In the genomic region with DNA sequence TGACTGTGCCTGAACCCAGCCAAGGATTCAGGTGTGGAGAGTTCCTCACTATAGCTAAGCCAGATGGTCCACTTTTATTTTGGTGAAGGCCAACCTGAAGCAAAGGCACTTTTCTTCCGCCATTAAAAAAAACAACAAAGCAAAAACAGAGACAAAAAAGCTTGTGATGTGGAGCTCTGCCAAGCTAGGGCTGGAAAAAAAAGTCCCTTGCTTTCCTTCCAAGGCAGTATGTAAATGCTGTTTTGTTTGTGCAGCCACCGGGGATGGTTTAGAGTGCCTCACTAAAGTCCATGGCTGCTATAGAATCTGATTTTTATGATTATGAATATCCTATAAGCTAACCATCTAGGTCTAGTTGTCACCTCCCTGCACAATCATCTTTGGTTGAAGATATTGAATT, we compare ENCODE assay signal across 18 cellular contexts. TPM values are rescaled to one million over a fixed set of nuclear protein-coding genes. Genes with fewer than 3 reads are reported as not detected.
DNase-seq lines count a peak whose midpoint lies in the region; ATAC-seq, FAIRE-seq and TF ChIP-seq lines count a peak whose summit lies in the region.
"Had no signal": no experiment of that assay in that cellular context is flagged by ENCODE, and none has a peak within 500 bp of the region (broad histone marks: within the 10 kb centered on the region; RNA-seq: fewer than 3 reads in every experiment).

No MANE protein-coding gene starts in this region.

- TF ChIP-seq POLR2A in endothelial cell of umbilical vein (IDR thresholded peaks at IDR 0.05; ENCODE audit: low read depth, low read length) (no peak), gastroesophageal sphincter (IDR thresholded peaks at IDR 0.05) (no peak)

- no TSS peak for BruUV-seq in endothelial cell of umbilical vein (replicated peaks; lab: Mats Ljungman, UMichigan)

- dilution Hi-C loops in endothelial cell of umbilical vein (cut with MboI; ENCODE audit: extremely low pct_ligation_motif_present, low sequenced_read_pairs), result no loop called here

- CTCF ChIA-PET in endothelial cell of umbilical vein (lab: Charles Lee), result interaction anchor here (1.0 to 1.4 kb wide), 4 partner anchors 8 to 468 kb away, joined by 3 to 4 read pairs (median 4); no protein-coding TSS in a partner anchor

- peaks cover 13% of the 10 kb centered on the region for H3K36me3 Mint-ChIP-seq in neural progenitor cell

- no peak overlapping the region for H3K4me3 Mint-ChIP-seq in neural progenitor cell
- H3K4me3 Mint-ChIP-seq: HFFc6 had no signal

- H3K27ac ChIP-seq in endothelial cell of umbilical vein (ENCODE audit: insufficient read depth, low read depth, low read length) (no peak overlapping the region), neural progenitor cell (no peak overlapping the region), gastroesophageal sphincter (no peak overlapping the region)

- 23 to 56% methylated on average over 2 of the region's 2 CpGs for WGBS in gastroesophageal sphincter (ENCODE audit: low coverage in 1 of 2), 2 donors

- POLR2A ChIA-PET in endothelial cell of umbilical vein (lab: Charles Lee), result no interaction called here

- ATAC-seq in gastroesophageal sphincter, result no peak
- ATAC-seq: K562, Panc1, Right ventricle myocardium inferior had no signal

- H3K4me2 ChIP-seq in endothelial cell of umbilical vein (ENCODE audit: insufficient read depth, low read length), result no peak overlapping the region
- H3K4me2 ChIP-seq in neural progenitor cell, result no peak overlapping the region

- peaks cover 9% of the 10 kb centered on the region for H3K27me3 Mint-ChIP-seq in neural progenitor cell (ENCODE audit: insufficient read depth, low read depth)

- peaks cover 43% of the 10 kb centered on the region for H3K4me1 Mint-ChIP-seq in neural progenitor cell

- H3K9ac ChIP-seq in endothelial cell of umbilical vein (replicated peaks; ENCODE audit: extremely low read depth, insufficient read depth, low read length), result no peak overlapping the region
- H3K9ac ChIP-seq in neural progenitor cell, result no peak overlapping the region

- TF ChIP-seq CTCF in endothelial cell of umbilical vein (IDR thresholded peaks at IDR 0.05; ENCODE audit: extremely low read depth in 1 of 2, insufficient read depth in 1 of 2, low read depth in 1 of 2, low read length in 2 of 2), result no peak
- no peak for TF ChIP-seq CTCF in neural progenitor cell (IDR thresholded peaks at IDR 0.05)
- TF ChIP-seq CTCF in gastroesophageal sphincter (IDR thresholded peaks at IDR 0.05), result no peak

- H3K79me2 ChIP-seq in endothelial cell of umbilical vein (ENCODE audit: control insufficient read depth, insufficient read depth, low read length) (no peaks in the 10 kb centered on the region), neural progenitor cell (ENCODE audit: low read depth) (no peaks in the 10 kb centered on the region)

- H3K4me3 ChIP-seq in endothelial cell of umbilical vein (replicated peaks in 1 of 3; ENCODE audit: insufficient read depth in 1 of 3, low read depth in 1 of 3, low read length in 3 of 3) (no peak overlapping the region), neural progenitor cell (no peak overlapping the region), gastroesophageal sphincter (no peak overlapping the region)
- H3K4me3 ChIP-seq: K562 had no signal

- H3K9me3 Mint-ChIP-seq in neural progenitor cell, result peaks cover 6% of the 10 kb centered on the region
- H3K9me3 Mint-ChIP-seq: HFFc6 had no signal

- peak overlapping the region; percentile 94 for H3K27ac Mint-ChIP-seq in neural progenitor cell
- H3K27ac Mint-ChIP-seq: HFFc6 had no signal

- peak; percentile 33 for FAIRE-seq in endothelial cell of umbilical vein (lab: Jason Lieb, UNC)
- FAIRE-seq: H54, K562 had no signal

- H4K20me1 ChIP-seq in endothelial cell of umbilical vein (replicated peaks; ENCODE audit: control insufficient read depth, extremely low read depth, insufficient read depth, low read length), result no peaks in the 10 kb centered on the region
- no peaks in the 10 kb centered on the region for H4K20me1 ChIP-seq in neural progenitor cell (ENCODE audit: low read depth)

- intact Hi-C loops in endothelial cell of umbilical vein (cut with micrococcal nuclease), result no loop called here

- no peak overlapping the region for H2AFZ ChIP-seq in endothelial cell of umbilical vein (ENCODE audit: low read depth, low read length)
- H2AFZ ChIP-seq in neural progenitor cell (replicated peaks), result no peak overlapping the region

- peaks cover 24% of the 10 kb centered on the region for H3F3A ChIP-seq in neural progenitor cell (ENCODE audit: low read depth)

- H3K36me3 ChIP-seq in endothelial cell of umbilical vein (ENCODE audit: control insufficient read depth in 2 of 2, extremely low read depth in 1 of 2, insufficient read depth in 2 of 2, low read length in 2 of 2), result no peaks in the 10 kb centered on the region
- H3K36me3 ChIP-seq in neural progenitor cell, result no peaks in the 10 kb centered on the region
- no peaks in the 10 kb centered on the region for H3K36me3 ChIP-seq in gastroesophageal sphincter

- no peaks in the 10 kb centered on the region for H3K4me1 ChIP-seq in endothelial cell of umbilical vein (ENCODE audit: control insufficient read depth, extremely low read depth, insufficient read depth, low read length)
- H3K4me1 ChIP-seq in neural progenitor cell, result peaks cover 28% of the 10 kb centered on the region
- H3K4me1 ChIP-seq in gastroesophageal sphincter, result no peaks in the 10 kb centered on the region
- H3K4me1 ChIP-seq: Caco-2 had no signal

- H3K27me3 ChIP-seq in endothelial cell of umbilical vein (ENCODE audit: control insufficient read depth in 2 of 2, insufficient read depth in 2 of 2, low read length in 2 of 2), result peaks cover 11 to 19% of the 10 kb centered on the region in 2 experiments
- no peaks in the 10 kb centered on the region for H3K27me3 ChIP-seq in neural progenitor cell
- H3K27me3 ChIP-seq in gastroesophageal sphincter, result no peaks in the 10 kb centered on the region

- H3K9me3 ChIP-seq in endothelial cell of umbilical vein (replicated peaks; ENCODE audit: control insufficient read depth, insufficient read depth, low read length) (no peaks in the 10 kb centered on the region), neural progenitor cell (ENCODE audit: low read depth) (no peaks in the 10 kb centered on the region), gastroesophageal sphincter (no peaks in the 10 kb centered on the region)
- H3K9me3 ChIP-seq: Caco-2 had no signal

- no peak for TF ChIP-seq EP300 in gastroesophageal sphincter (IDR thresholded peaks at IDR 0.05)

- no peaks in the 10 kb centered on the region for H3K9me1 ChIP-seq in endothelial cell of umbilical vein (replicated peaks; ENCODE audit: control insufficient read depth, extremely low read depth, insufficient read depth, low read length)

- peak; percentile 76 for DNase-seq in Ammon's horn (ENCODE audit: low spot score)
- peak; percentile 24 for DNase-seq in NCI-H69 (lab: John Stamatoyannopoulos, UW)
- DNase-seq in endothelial cell of umbilical vein (ENCODE audit: low read depth, low spot score), result no peak
- no peak for DNase-seq in neural progenitor cell (ENCODE audit: low spot score)
- DNase-seq in NCI-H1694 treated with DMSO at 0.1 percent for 48 hours (lab: John Stamatoyannopoulos, UW), result no peak
- DNase-seq in activated CD8-positive, alpha-beta memory T cell treated with anti-CD3 and anti-CD28 coated beads, Interleukin-2, amount 50 U/mL, for 4 hours, result no peak
- DNase-seq: Caco-2, DMS53, HFFc6, NCI-H1436, NCI-H2081, NCI-H2227 treated with DMSO at 0.1 percent for 48 hours, NCI-H748 treated with DMSO at 0.1 percent for 48 hours had no signal

TF ChIP-seq in endothelial cell of umbilical vein, 7 proteins besides CTCF, POLR2A, EP300 and RAD21:
- TF ChIP-seq MYC (IDR thresholded peaks at IDR 0.05; ENCODE audit: low read depth, low read length) (no peak), POLR2AphosphoS5 (IDR thresholded peaks at IDR 0.05; ENCODE audit: insufficient read depth, low read depth, low read length) (no peak), JUN (IDR thresholded peaks at IDR 0.05; ENCODE audit: borderline replicate concordance, insufficient read depth, insufficient read length, low read depth) (no peak), GATA2 (IDR thresholded peaks at IDR 0.05; ENCODE audit: insufficient read depth, insufficient read length, low read depth, low read length) (no peak), MAX (IDR thresholded peaks at IDR 0.05; ENCODE audit: insufficient read depth, insufficient read length) (no peak), FOS (IDR thresholded peaks at IDR 0.05; ENCODE audit: borderline replicate concordance, insufficient read depth, low read length) (no peak), EZH2 (IDR thresholded peaks at IDR 0.05; ENCODE audit: borderline replicate concordance, low read depth, low read length, severe bottlenecking) (no peak)

RNA-seq across cellular contexts. Expression of gene MEGF10, which starts 14.9 kb away (rescaled TPM):
- total RNA-seq in endothelial cell of umbilical vein, result 0.21 and 1.00 TPM in 2 replicates
- 0.30 and 0.41 TPM in 2 replicates for polyA plus RNA-seq in endothelial cell of umbilical vein
- polyA plus RNA-seq in endothelial cell of umbilical vein (2011; cell fraction: cytosol; rRNA removed), result 0.26 and 0.30 TPM in 2 replicates
- 1.0 and 1.5 TPM in 2 replicates for polyA plus RNA-seq in endothelial cell of umbilical vein (2011; cell fraction: nucleus; rRNA removed)
- 0.42 and 0.82 TPM in 2 replicates for polyA plus RNA-seq in endothelial cell of umbilical vein (2012)
- 0.79 and 1.8 TPM in 2 replicates for polyA minus RNA-seq in endothelial cell of umbilical vein
- not detected for polyA minus RNA-seq in endothelial cell of umbilical vein (2011; cell fraction: cytosol; rRNA and poly(A)+ RNA removed)
- polyA minus RNA-seq in endothelial cell of umbilical vein (2011; cell fraction: nucleus; rRNA and poly(A)+ RNA removed), result 0.43 and 1.3 TPM in 2 replicates
- total RNA-seq in neural progenitor cell (ENCODE audit: low replicate concordance), result 1.3 and 2.2 TPM in 2 replicates
- total RNA-seq in gastroesophageal sphincter, result 1 to 10 TPM in 2 of 4 donors, under 1 TPM in 2; 0.27 to 5.4 (median 0.97) TPM
- total RNA-seq: Caco-2, HFFc6 had no signal
- polyA plus RNA-seq: K562 had no signal

Comparison
In these comparisons a context has a peak if more than half of its experiments do, and no peak if none do; other contexts are left out.
1. DNase-seq: peak in Ammon's horn (single experiment) and NCI-H69 (single experiment); none in endothelial cell of umbilical vein (single experiment), neural progenitor cell (single experiment), NCI-H1694 treated with DMSO at 0.1 percent for 48 hours (single experiment) and activated CD8-positive, alpha-beta memory T cell treated with anti-CD3 and anti-CD28 coated beads, Interleukin-2, amount 50 U/mL, for 4 hours (single experiment).